In genomic region chr3:161474139-161474538, GRCh38 we compare ENCODE assay signal across 35 cellular contexts. TPM values are rescaled to one million over a fixed set of nuclear protein-coding genes. Genes with fewer than 3 reads are reported as not detected.
A peak's percentile ranks its signal among the peaks of the same experiment; 100 is the strongest.
DNase-seq lines count a peak whose midpoint lies in the region; ATAC-seq and TF ChIP-seq lines count a peak whose summit lies in the region.
"Had no signal": no experiment of that assay in that cellular context is flagged by ENCODE, and none has a peak within 500 bp of the region (broad histone marks: within the 10 kb centered on the region; RNA-seq: fewer than 3 reads in every experiment).

No MANE protein-coding gene starts in this region.

- no peaks in the 10 kb centered on the region for H3K27me3 ChIP-seq in adipocyte (replicated peaks; ENCODE audit: control insufficient read depth, insufficient read depth, low read length)
- H3K27me3 ChIP-seq: ovary, upper lobe of left lung had no signal

- no peak overlapping the region for H3K9ac ChIP-seq in adipocyte (ENCODE audit: low read length)
- H3K9ac ChIP-seq: SK-N-SH had no signal

- no peak for TF ChIP-seq CTCF in NB4 (IDR thresholded peaks at IDR 0.05; ENCODE audit: low read depth, low read length)
- no peak for TF ChIP-seq CTCF in natural killer cell (IDR thresholded peaks at IDR 0.05)

- H3K9me3 Mint-ChIP-seq in natural killer cell, result no peaks in the 10 kb centered on the region
- H3K9me3 Mint-ChIP-seq: activated naive CD8-positive, alpha-beta T cell treated with anti-CD3 and anti-CD28 coated beads, Interleukin-2, amount 10 ng/mL, durations not matched to agents 7 days and 5 days had no signal

- H3K4me3 Mint-ChIP-seq in natural killer cell, result no peak overlapping the region
- H3K4me3 Mint-ChIP-seq: activated CD8-positive, alpha-beta memory T cell treated with anti-CD3 and anti-CD28 coated beads, Interleukin-2, amount 10 ng/mL, durations not matched to agents 7 days and 5 days; activated naive CD8-positive, alpha-beta T cell treated with anti-CD3 and anti-CD28 coated beads, Interleukin-2, amount 10 ng/mL, durations not matched to agents 7 days and 5 days; CD4-positive, CD25-positive, alpha-beta regulatory T cell; IgD-negative memory B cell; stimulated activated naive B cell treated with anti-CD40 and anti-IgM and Interleukin-4, amounts not matched to agents 10 μg/mL and 1 μg/mL and 100 μg/mL, for 72 hours; T-helper 17 cell had no signal

- peaks cover 0 to 3% of the 10 kb centered on the region in 2 donors for H3K27me3 Mint-ChIP-seq in natural killer cell (ENCODE audit: low read depth in 2 of 2)
- H3K27me3 Mint-ChIP-seq: activated CD8-positive, alpha-beta memory T cell treated with anti-CD3 and anti-CD28 coated beads, Interleukin-2, amount 10 ng/mL, durations not matched to agents 7 days and 5 days; activated naive CD8-positive, alpha-beta T cell treated with anti-CD3 and anti-CD28 coated beads, Interleukin-2, amount 10 ng/mL, durations not matched to agents 7 days and 5 days; CD4-positive, CD25-positive, alpha-beta regulatory T cell; stimulated activated naive B cell treated with anti-CD40 and anti-IgM and Interleukin-4, amounts not matched to agents 10 μg/mL and 1 μg/mL and 100 μg/mL, for 72 hours had no signal

- H3K4me1 ChIP-seq in adipocyte (ENCODE audit: control insufficient read depth, insufficient read depth, low read length), result peaks cover 4% of the 10 kb centered on the region
- H3K4me1 ChIP-seq: upper lobe of left lung had no signal

- H3K9me3 ChIP-seq in adipocyte (ENCODE audit: control insufficient read depth, low read length), result no peaks in the 10 kb centered on the region
- H3K9me3 ChIP-seq: ovary, SK-N-SH, upper lobe of left lung had no signal

- H3K36me3 ChIP-seq in adipocyte (ENCODE audit: control insufficient read depth, insufficient read depth, low read length, severe bottlenecking), result no peaks in the 10 kb centered on the region
- H3K36me3 ChIP-seq: ovary, upper lobe of left lung had no signal

- TF ChIP-seq POLR2A in NB4 (IDR thresholded peaks at IDR 0.05; ENCODE audit: extremely low read depth, insufficient read length), result no peak

- H3K36me3 Mint-ChIP-seq in natural killer cell, result no peaks in the 10 kb centered on the region
- H3K36me3 Mint-ChIP-seq: activated CD8-positive, alpha-beta memory T cell treated with anti-CD3 and anti-CD28 coated beads, Interleukin-2, amount 10 ng/mL, durations not matched to agents 7 days and 5 days; activated naive CD8-positive, alpha-beta T cell treated with anti-CD3 and anti-CD28 coated beads, Interleukin-2, amount 10 ng/mL, durations not matched to agents 7 days and 5 days; CD4-positive, CD25-positive, alpha-beta regulatory T cell; IgD-negative memory B cell; stimulated activated naive B cell treated with anti-CD40 and anti-IgM and Interleukin-4, amounts not matched to agents 10 μg/mL and 1 μg/mL and 100 μg/mL, for 72 hours had no signal

- no peaks in the 10 kb centered on the region for H3K4me1 Mint-ChIP-seq in natural killer cell
- H3K4me1 Mint-ChIP-seq: activated CD8-positive, alpha-beta memory T cell treated with anti-CD3 and anti-CD28 coated beads, Interleukin-2, amount 10 ng/mL, durations not matched to agents 7 days and 5 days; activated naive CD8-positive, alpha-beta T cell treated with anti-CD3 and anti-CD28 coated beads, Interleukin-2, amount 10 ng/mL, durations not matched to agents 7 days and 5 days; CD4-positive, CD25-positive, alpha-beta regulatory T cell; IgD-negative memory B cell; stimulated activated naive B cell treated with anti-CD40 and anti-IgM and Interleukin-4, amounts not matched to agents 10 μg/mL and 1 μg/mL and 100 μg/mL, for 72 hours; T-helper 17 cell had no signal

- H3K27ac Mint-ChIP-seq in natural killer cell, result no peak overlapping the region
- H3K27ac Mint-ChIP-seq: activated CD8-positive, alpha-beta memory T cell treated with anti-CD3 and anti-CD28 coated beads, Interleukin-2, amount 10 ng/mL, durations not matched to agents 7 days and 5 days; activated naive CD8-positive, alpha-beta T cell treated with anti-CD3 and anti-CD28 coated beads, Interleukin-2, amount 10 ng/mL, durations not matched to agents 7 days and 5 days; CD4-positive, CD25-positive, alpha-beta regulatory T cell; IgD-negative memory B cell; stimulated activated naive B cell treated with anti-CD40 and anti-IgM and Interleukin-4, amounts not matched to agents 10 μg/mL and 1 μg/mL and 100 μg/mL, for 72 hours; T-helper 17 cell had no signal

- intact Hi-C loops in natural killer cell (cut with micrococcal nuclease), result no loop called here

- H3K4me3 ChIP-seq in NB4 (ENCODE audit: low read depth, low read length) (no peak overlapping the region), adipocyte (ENCODE audit: low read length) (no peak overlapping the region)
- H3K4me3 ChIP-seq: ovary, upper lobe of left lung had no signal

- DNase-seq in CD1c-positive myeloid dendritic cell (ENCODE audit: extremely low spot score) (peak; percentile 24), NB4 (ENCODE audit: low read depth) (peak; percentile 17), adipocyte (ENCODE audit: low read depth) (peak; percentile 1), iPS-NIHi7 (ENCODE audit: extremely low spot score) (no peak), natural killer cell (no peak)
- DNase-seq: activated CD4-positive, alpha-beta T cell treated with anti-CD3 and anti-CD28 coated beads, Interleukin-2, amount 50 U/mL, for 4 hours; activated CD8-positive, alpha-beta memory T cell treated with anti-CD3 and anti-CD28 coated beads, Interleukin-2, amount 10 ng/mL, durations not matched to agents 7 days and 5 days; activated gamma-delta T cell treated with Interleukin-2 at 50 U/mL for 16 hours; activated naive CD8-positive, alpha-beta T cell treated with anti-CD3 and anti-CD28 coated beads, Interleukin-2, amount 10 ng/mL, durations not matched to agents 7 days and 5 days; activated T-cell treated with anti-CD3 and anti-CD28 coated beads, Interleukin-2, amount 50 U/mL, for 48 hours; Calu3; CD4-positive, CD25-positive, alpha-beta regulatory T cell; cortex of kidney; effector memory CD4-positive, alpha-beta T cell; hypothalamus; mesenchymal stem cell; NCI-H1417; NCI-H2029; NCI-H226; ovary; SK-N-SH; stimulated activated naive B cell treated with anti-CD40 and anti-IgM and Interleukin-4, amounts not matched to agents 10 μg/mL and 1 μg/mL and 100 μg/mL, for 72 hours; T-helper 17 cell; upper lobe of left lung had no signal

- ATAC-seq in HG03342 (IDR thresholded peaks at IDR 0.05; ENCODE audit: unreplicated experiment) (peak; percentile 73), HG02623 (IDR thresholded peaks at IDR 0.05; ENCODE audit: unreplicated experiment) (no peak), HG02973 (IDR thresholded peaks at IDR 0.05; ENCODE audit: unreplicated experiment) (no peak), natural killer cell (no peak)
- ATAC-seq: activated CD4-positive, CD25-positive, alpha-beta regulatory T cell treated with anti-CD3 and anti-CD28 coated beads, Interleukin-2, amount 50 U/mL, for 24 hours; activated CD8-positive, alpha-beta memory T cell treated with anti-CD3 and anti-CD28 coated beads, Interleukin-2, amount 10 ng/mL, durations not matched to agents 7 days and 5 days; left lobe of liver; stimulated activated naive B cell treated with anti-CD40 and anti-IgM and Interleukin-4, amounts not matched to agents 10 μg/mL and 1 μg/mL and 100 μg/mL, for 72 hours; T-helper 17 cell had no signal

RNA-seq across cellular contexts. Expression of gene OTOL1, which starts 22.5 kb away (rescaled TPM):
- not detected for total RNA-seq in natural killer cell
- total RNA-seq: activated CD8-positive, alpha-beta memory T cell treated with anti-CD3 and anti-CD28 coated beads, Interleukin-2, amount 10 ng/mL, durations not matched to agents 7 days and 5 days; activated naive CD8-positive, alpha-beta T cell treated with anti-CD3 and anti-CD28 coated beads, Interleukin-2, amount 10 ng/mL, durations not matched to agents 7 days and 5 days; astrocyte; Calu3; cardiac septum; CD4-positive, CD25-positive, alpha-beta regulatory T cell; glomerular endothelial cell; H4; left lobe of liver; ovary; skeletal muscle tissue; T-helper 17 cell; upper lobe of left lung had no signal

Comparison
In these comparisons a context has a peak if more than half of its experiments do, and no peak if none do; other contexts are left out.
1. DNase-seq: peak in CD1c-positive myeloid dendritic cell (single experiment), NB4 (single experiment) and adipocyte (single experiment); none in iPS-NIHi7 (single experiment) and natural killer cell (single experiment).